In the genomic region with DNA sequence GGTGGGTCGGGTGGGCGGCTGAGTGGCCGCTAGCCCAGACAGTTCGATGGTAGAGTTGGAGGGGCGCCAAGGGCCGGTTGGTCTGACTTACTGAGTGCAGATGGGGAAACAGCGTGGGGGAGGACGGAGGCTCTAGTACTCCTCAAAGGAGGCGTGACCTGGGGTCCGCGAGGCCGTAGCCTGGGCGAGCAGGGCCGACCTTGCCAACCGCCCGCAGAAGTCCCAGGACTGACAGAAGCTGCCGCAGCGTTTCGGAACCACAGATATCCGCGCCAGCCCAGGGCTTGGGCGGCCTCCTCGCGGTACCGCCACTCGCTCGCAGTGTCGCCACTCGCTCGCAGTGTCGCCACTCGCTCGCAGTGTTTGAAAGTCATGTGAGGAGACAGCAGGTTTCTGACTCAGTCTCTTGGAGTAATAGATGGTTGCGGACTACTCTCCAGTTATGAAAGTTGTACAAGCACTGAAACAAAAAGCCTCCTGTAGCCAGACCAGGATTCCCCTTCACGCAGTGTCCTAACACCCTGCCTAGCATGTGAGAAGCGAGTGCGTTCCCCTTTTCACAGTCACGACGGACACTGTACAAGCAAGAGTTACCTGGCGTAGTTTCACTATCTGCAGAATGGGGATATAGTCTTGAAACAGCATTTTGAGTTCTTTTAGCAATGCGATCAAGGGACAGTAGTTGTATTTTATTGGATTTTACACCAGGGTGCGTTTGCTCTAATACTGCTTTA, we compare ENCODE assay signal across 8 cellular contexts. TPM values are rescaled to one million over a fixed set of nuclear protein-coding genes. Genes with fewer than 3 reads are reported as not detected.
A peak's percentile ranks its signal among the peaks of the same experiment; 100 is the strongest.
DNase-seq lines count a peak whose midpoint lies in the region; ATAC-seq lines count a peak whose summit lies in the region.

No MANE protein-coding gene starts in this region.

- ATAC-seq in GM18511 (IDR thresholded peaks at IDR 0.05; ENCODE audit: unreplicated experiment) (peak; percentile 77), HG03039 (IDR thresholded peaks at IDR 0.05; ENCODE audit: unreplicated experiment) (peak; percentile 49)

- peak; percentile 59 for DNase-seq in A172 (ENCODE audit: low spot score)
- DNase-seq in NCI-H345 treated with DMSO at 0.1 percent for 48 hours (lab: John Stamatoyannopoulos, UW; ENCODE audit: unreplicated experiment) = peak; percentile 70
- DNase-seq in activated CD4-positive, alpha-beta T cell treated with anti-CD3 and anti-CD28 coated beads, Interleukin-2, amount 50 U/mL, for 48 hours = peak; percentile 56 to 62
- DNase-seq in effector CD8-positive, alpha-beta T cell (lab: John Stamatoyannopoulos, UW) = peak; percentile 44
- DNase-seq in medulla oblongata (ENCODE audit: extremely low spot score) = peak; percentile 71
- peak; percentile 5 for DNase-seq in stimulated activated CD8-positive, alpha-beta memory T cell treated with anti-CD3 and anti-CD28 coated beads, Interleukin-12 subunit alpha, Interleukin-12 subunit beta, amount 100 ng/mL, for 24 hours (ENCODE audit: extremely low read depth)

RNA-seq across cellular contexts. Expression of a gene that starts 0.7 kb away (rescaled TPM):
- 32.5 and 50.0 TPM in 2 replicates for total RNA-seq in A172 (2014; rRNA removed; shearing (Covaris generic))

RNA-seq across cellular contexts. Expression of a gene that starts 32.8 kb away (rescaled TPM):
- total RNA-seq in A172 (2014; rRNA removed; shearing (Covaris generic)) = not detected in 2 replicates

Comparison
In these comparisons a context has a peak if more than half of its experiments do, and no peak if none do; other contexts are left out.
1. Peak in every context shown above with its lines: DNase-seq and ATAC-seq.
2. DNase-seq: peak in every context shown above with its lines; median percentile 71 in medulla oblongata; 70 in NCI-H345 treated with DMSO at 0.1 percent for 48 hours; 59 in A172; 59 in activated CD4-positive, alpha-beta T cell treated with anti-CD3 and anti-CD28 coated beads, Interleukin-2, amount 50 U/mL, for 48 hours; 44 in effector CD8-positive, alpha-beta T cell; 5 in stimulated activated CD8-positive, alpha-beta memory T cell treated with anti-CD3 and anti-CD28 coated beads, Interleukin-12 subunit alpha, Interleukin-12 subunit beta, amount 100 ng/mL, for 24 hours.